ENCODE assay signal across 23 cellular contexts in the genomic region with DNA sequence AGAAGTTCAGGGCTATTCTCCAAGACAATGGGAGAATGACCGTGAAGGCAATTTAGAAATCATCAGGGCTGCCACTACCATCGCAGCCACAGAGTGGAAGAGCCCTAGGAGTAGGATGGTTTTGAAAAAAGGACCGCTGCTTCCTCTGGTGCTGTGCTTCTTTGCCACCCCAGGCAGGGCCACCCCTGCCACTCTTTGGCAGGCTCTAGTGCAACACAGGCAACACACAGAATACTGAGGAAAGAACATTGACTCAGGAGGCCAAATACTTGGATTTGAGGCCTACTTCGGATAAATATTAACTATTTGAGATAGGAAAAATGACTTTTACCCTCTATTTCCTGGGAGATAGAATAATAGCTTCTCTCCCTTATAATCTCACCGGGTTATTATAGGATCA.
"Had no signal": no experiment of that assay in that cellular context is flagged by ENCODE, and none has a peak within 500 bp of the region (broad histone marks: within the 10 kb centered on the region; RNA-seq: fewer than 3 reads in every experiment).

No MANE protein-coding gene starts in this region.

- DNase-seq: KBM-7, MV-4-11, NCI-H1048, NCI-H1105, NCI-H1417, NCI-H146, NCI-H1694 treated with DMSO at 0.1 percent for 48 hours, NCI-H1930, NCI-H2081, NCI-H2107, NCI-H2171, NCI-H226, NCI-H446, NCI-H510A, NCI-H524 treated with DMSO at 0.1 percent for 48 hours, NCI-H69, NCI-H774, PC-3, SHP77 treated with DMSO at 0.1 percent for 48 hours, SJCRH30 had no signal

- H3K36me3 ChIP-seq: SJCRH30 had no signal

- H3K4me3 ChIP-seq: SJCRH30 had no signal

- ATAC-seq: Panc1, Right ventricle myocardium inferior, SK-N-SH treated with all-trans-retinoic acid at 6 μM for 48 hours had no signal

- H3K4me1 ChIP-seq: SJCRH30 had no signal

- H3K27me3 ChIP-seq: SJCRH30 had no signal

- H3K9me3 ChIP-seq: SJCRH30 had no signal

- H3K27ac ChIP-seq: SJCRH30 had no signal
